In the genomic region with DNA sequence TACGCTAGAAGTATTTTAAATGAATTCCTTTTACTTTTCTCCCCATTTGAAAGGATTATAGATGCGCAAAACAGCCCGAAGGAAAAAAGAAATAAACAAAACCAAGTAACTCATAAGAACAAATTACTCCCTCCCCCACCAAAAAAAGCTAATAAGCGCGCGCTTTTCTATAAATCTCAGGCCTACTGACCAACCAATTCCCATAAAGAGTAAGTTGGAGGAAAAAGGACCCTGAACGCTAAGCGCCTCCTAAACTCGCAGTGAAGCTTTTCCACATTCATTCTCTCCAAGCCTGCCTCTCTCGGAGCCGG, we compare ENCODE assay signal across 8 cellular contexts. TPM values are rescaled to one million over a fixed set of nuclear protein-coding genes. Genes with fewer than 3 reads are reported as not detected.
DNase-seq lines count a peak whose midpoint lies in the region; ATAC-seq, FAIRE-seq and TF ChIP-seq lines count a peak whose summit lies in the region.

No MANE protein-coding gene starts in this region.

- no peaks in the 10 kb centered on the region for H3K27me3 ChIP-seq in K562 (ENCODE audit: control insufficient read depth in 2 of 2, insufficient read depth in 2 of 2, low read length in 2 of 2)
- H3K27me3 ChIP-seq in aorta (ENCODE audit: control insufficient read depth in 1 of 2, insufficient read depth in 2 of 2, low read length in 1 of 2), result no peaks in the 10 kb centered on the region

- CTCF ChIA-PET in K562 (lab: Yijun Ruan, JAX; ENCODE audit: low intra/inter-chr PET ratio), result no interaction called here

- no peaks in the 10 kb centered on the region for H3K36me3 Mint-ChIP-seq in stimulated activated naive CD8-positive, alpha-beta T cell treated with anti-CD3 and anti-CD28 coated beads, Interleukin-15, Interleukin-2, amounts not matched to agents 100 ng/mL and 50 ng/mL, for 24 hours (ENCODE audit: low read depth)
- no peaks in the 10 kb centered on the region for H3K36me3 Mint-ChIP-seq in memory B cell

- no peaks in the 10 kb centered on the region for H3K9me1 ChIP-seq in K562 (ENCODE audit: control insufficient read depth, insufficient read depth, low read length)

- BruUV-seq in K562 (replicated peaks; lab: Mats Ljungman, UMichigan), result no TSS peak

- H3K4me1 Mint-ChIP-seq in stimulated activated naive CD8-positive, alpha-beta T cell treated with anti-CD3 and anti-CD28 coated beads, Interleukin-15, Interleukin-2, amounts not matched to agents 100 ng/mL and 50 ng/mL, for 24 hours (ENCODE audit: low read depth), result peaks cover 47% of the 10 kb centered on the region
- H3K4me1 Mint-ChIP-seq in memory B cell, result peaks cover 11% of the 10 kb centered on the region

- peak overlapping the region; percentile 92 for H3K4me3 Mint-ChIP-seq in stimulated activated naive CD8-positive, alpha-beta T cell treated with anti-CD3 and anti-CD28 coated beads, Interleukin-15, Interleukin-2, amounts not matched to agents 100 ng/mL and 50 ng/mL, for 24 hours
- H3K4me3 Mint-ChIP-seq in memory B cell, result peak overlapping the region; percentile 97

- peak overlapping the region; percentile 88 for H3K27ac Mint-ChIP-seq in stimulated activated naive CD8-positive, alpha-beta T cell treated with anti-CD3 and anti-CD28 coated beads, Interleukin-15, Interleukin-2, amounts not matched to agents 100 ng/mL and 50 ng/mL, for 24 hours
- H3K27ac Mint-ChIP-seq in memory B cell, result peak overlapping the region; percentile 95

- no peaks in the 10 kb centered on the region for H3K36me3 ChIP-seq in K562 (ENCODE audit: control insufficient read depth, insufficient read depth, low read length)
- H3K36me3 ChIP-seq in aorta (ENCODE audit: control insufficient read depth in 1 of 2, insufficient read depth in 2 of 2, low read length in 1 of 2), result no peaks in the 10 kb centered on the region

- POLR2A ChIA-PET in K562 (lab: Yijun Ruan, JAX), result no interaction called here

- TF ChIP-seq CTCF in K562 (IDR thresholded peaks at IDR 0.05 in 2 of 3, conservative IDR thresholded peaks at IDR 0.05 in 1 of 3; ENCODE audit: insufficient read depth in 2 of 3, low read depth in 1 of 3, low read length in 3 of 3) (no peak), GM13976 (IDR thresholded peaks at IDR 0.05; ENCODE audit: borderline replicate concordance, control extremely low read depth, extremely low read depth, insufficient read depth, missing control alignments) (no peak)

- TF ChIP-seq RAD21 in K562 (CRISPR knock-in tag; conservative IDR thresholded peaks at IDR 0.05 in 1 of 2, IDR thresholded peaks at IDR 0.05 in 1 of 2), result no peak

- H3K27ac ChIP-seq in K562 (ENCODE audit: extremely low read depth, low read depth, low read length) (peak overlapping the region; percentile 83), aorta (ENCODE audit: low read depth in 1 of 2, low read length in 2 of 2) (peak overlapping the region in 1 of 2 donors; percentile 70)

- no peaks in the 10 kb centered on the region for H4K20me1 ChIP-seq in K562 (replicated peaks; ENCODE audit: control insufficient read depth, insufficient read depth, low read length)

- peak overlapping the region; percentile 83; the same call in 1 of the 2 replicates for H3K4me2 ChIP-seq in K562 (ENCODE audit: insufficient read depth, low read length)

- no peak for DNase-seq in stimulated activated naive CD8-positive, alpha-beta T cell treated with anti-CD3 and anti-CD28 coated beads, Interleukin-15, Interleukin-2, amounts not matched to agents 100 U/mL and 50 U/mL, for 24 hours
- DNase-seq in K562 (ENCODE audit: extremely low read depth in 1 of 4, low spot score in 3 of 4) (no peak), memory B cell (ENCODE audit: low spot score in 2 of 2) (no peak), aorta (no peak), retina (no peak), GM13976 (ENCODE audit: low spot score) (no peak)
- DNase-seq in stimulated activated CD4-positive, alpha-beta T cell treated with anti-CD3 and anti-CD28 coated beads, Interleukin-4, amount 100 ng/mL, for 4 hours, result no peak

- TF ChIP-seq POLR2A in K562 (conservative IDR thresholded peaks at IDR 0.05), result no peak

- intact Hi-C loops in K562 (cut with micrococcal nuclease) (no loop called here), aorta (cut with DNase I) (loop anchor here in 1 of 2 donors (5.0 kb wide), 1 partner anchor 67 kb away; no protein-coding TSS in a partner anchor)

- peak overlapping the region; percentile 97 for H2AFZ ChIP-seq in K562 (ENCODE audit: low read depth, low read length)

- H3K9ac ChIP-seq in K562 (ENCODE audit: insufficient read depth in 1 of 2, low read depth in 2 of 2, low read length in 2 of 2), result peak overlapping the region; percentile 84 to 93

- ATAC-seq in stimulated activated naive CD8-positive, alpha-beta T cell treated with anti-CD3 and anti-CD28 coated beads, Interleukin-15, Interleukin-2, amounts not matched to agents 100 U/mL and 50 U/mL, for 24 hours, result no peak
- ATAC-seq in K562 (no peak), memory B cell (ENCODE audit: low read depth) (no peak), aorta (ENCODE audit: low FRiP score) (no peak)

- no peak for TF ChIP-seq EP300 in K562 (IDR thresholded peaks at IDR 0.05; ENCODE audit: low read length)

- H3K4me3 ChIP-seq in K562, result peak overlapping the region; percentile 99
- H3K4me3 ChIP-seq in aorta (ENCODE audit: low read length in 2 of 2), result peak overlapping the region; percentile 65 to 87

- in situ Hi-C loops in K562 (cut with MboI), result no loop called here
- in situ Hi-C loops in GM13976 (cut with MboI; ENCODE audit: low sequenced_read_pairs, unreplicated experiment), result no loop called here

- H3K27me3 Mint-ChIP-seq in stimulated activated naive CD8-positive, alpha-beta T cell treated with anti-CD3 and anti-CD28 coated beads, Interleukin-15, Interleukin-2, amounts not matched to agents 100 ng/mL and 50 ng/mL, for 24 hours, result peaks cover 19% of the 10 kb centered on the region
- H3K27me3 Mint-ChIP-seq in memory B cell, result peaks cover 5% of the 10 kb centered on the region

- no peaks in the 10 kb centered on the region for H3K9me3 Mint-ChIP-seq in stimulated activated naive CD8-positive, alpha-beta T cell treated with anti-CD3 and anti-CD28 coated beads, Interleukin-15, Interleukin-2, amounts not matched to agents 100 ng/mL and 50 ng/mL, for 24 hours
- no peaks in the 10 kb centered on the region for H3K9me3 Mint-ChIP-seq in memory B cell

- 0% methylated on average over 11 of the region's 11 CpGs for WGBS in K562 (ENCODE audit: insufficient coverage, low coverage, missing lambda C conversion rate)
- WGBS in aorta, 2 donors, result 0% methylated on average over 11 of the region's 11 CpGs

- peak; percentile 56 for FAIRE-seq in K562 (lab: Jason Lieb, UNC)

- H3K4me1 ChIP-seq in K562 (replicated peaks in 1 of 2; ENCODE audit: control insufficient read depth in 2 of 2, insufficient read depth in 2 of 2, low read length in 2 of 2), result peaks cover 0 to 2% of the 10 kb centered on the region in 2 experiments; a peak in 1 of 5 replicates
- H3K4me1 ChIP-seq in aorta (ENCODE audit: control insufficient read depth in 1 of 2, insufficient read depth in 2 of 2, low read length in 2 of 2), result no peaks in the 10 kb centered on the region

- H3K9me3 ChIP-seq in K562 (replicated peaks; ENCODE audit: control insufficient read depth, insufficient read depth, low read depth, low read length) (no peaks in the 10 kb centered on the region), aorta (ENCODE audit: control insufficient read depth, low read length) (no peaks in the 10 kb centered on the region)

- peaks cover 54% of the 10 kb centered on the region for H3K79me2 ChIP-seq in K562 (ENCODE audit: control insufficient read depth, insufficient read depth, low read length)

TF ChIP-seq in K562, 482 proteins besides CTCF, POLR2A, EP300 and RAD21:
- TF ChIP-seq TEAD1 (CRISPR knock-in tag; IDR thresholded peaks at IDR 0.05), result peak in 1 of 2 experiments; percentile 3; a peak in 1 of 4 replicates
- no peak for TF ChIP-seq SETDB1 (IDR thresholded peaks at IDR 0.05; ENCODE audit: low read length)

RNA-seq across cellular contexts. Expression of gene MBIP, which starts 0.6 kb away (rescaled TPM):
- 10.0 and 50.9 TPM in 2 replicates for total RNA-seq in K562 (2011; cell fraction: chromatin; rRNA removed; ENCODE audit: low replicate concordance)
- 3.8 and 10.1 TPM in 2 replicates for total RNA-seq in K562 (2011; cell fraction: nucleolus; rRNA removed)
- total RNA-seq in K562 (2011; cell fraction: nucleoplasm; rRNA removed), result 20.8 and 50.6 TPM in 2 replicates
- total RNA-seq in K562 (2014; rRNA removed) (5.5 and 8.4 TPM in 2 replicates), K562 (2014; rRNA removed; fragmentation: Illumina TruSeq; extraction: Trizol) (13.8 and 16.1 TPM in 2 replicates), K562 (2015; rRNA removed; fragmentation: Illumina TruSeq; extraction: Trizol) (10.8 and 14.4 TPM in 2 replicates), K562 (2021) (12.8 and 14.4 TPM in 2 replicates), aorta (10 to 100 TPM; 23.4 to 24.6 TPM)
- polyA plus RNA-seq in K562 (2011; rRNA removed) (19.3 and 19.4 TPM in 2 replicates), K562 (2014; fragmentation: Illumina TruSeq; extraction: Trizol) (21.0 and 25.3 TPM in 2 replicates), K562 (2014; fragmentation: Nextera tagmentation; extraction: Ambion mirVana) (10 to 100 TPM; 29.3 to 31.1 TPM), K562 (2014; rRNA removed) (19.4 and 20.2 TPM in 2 replicates), aorta (10 to 100 TPM; 18.9 to 19.0 TPM)
- polyA plus RNA-seq in K562 (2011; cell fraction: cytosol; rRNA removed), result 5.7 and 8.4 TPM in 2 replicates
- polyA plus RNA-seq in K562 (2011; cell fraction: nucleus; rRNA removed), result 14.2 and 23.8 TPM in 2 replicates
- 13.3 and 16.0 TPM in 2 replicates for polyA plus RNA-seq in K562 (2012)
- 18.3 and 26.3 TPM in 2 replicates for polyA minus RNA-seq in K562 (2011; rRNA and poly(A)+ RNA removed)
- polyA minus RNA-seq in K562 (2011; cell fraction: cytosol; rRNA and poly(A)+ RNA removed), result 5.2 and 6.4 TPM in 2 replicates
- 18.3 and 39.5 TPM in 2 replicates for polyA minus RNA-seq in K562 (2011; cell fraction: nucleus; rRNA and poly(A)+ RNA removed)
